ENCODE assay signal across 18 cellular contexts in genomic region chr6:45654673-45655072, GRCh38.
DNase-seq lines count a peak whose midpoint lies in the region; ATAC-seq and TF ChIP-seq lines count a peak whose summit lies in the region.
"Had no signal": no experiment of that assay in that cellular context is flagged by ENCODE, and none has a peak within 500 bp of the region (broad histone marks: within the 10 kb centered on the region; RNA-seq: fewer than 3 reads in every experiment).

No MANE protein-coding gene starts in this region.

- no peak overlapping the region for H3K9ac ChIP-seq in fibroblast of lung (ENCODE audit: insufficient read depth, low read length)

- TF ChIP-seq CTCF in fibroblast of lung (conservative IDR thresholded peaks at IDR 0.05 in 1 of 2, IDR thresholded peaks at IDR 0.05 in 1 of 2; ENCODE audit: low read depth in 1 of 2, low read length in 2 of 2) (no peak), osteocyte (IDR thresholded peaks at IDR 0.05) (no peak), transverse colon (IDR thresholded peaks at IDR 0.05) (no peak)

- ATAC-seq in HG02840 (IDR thresholded peaks at IDR 0.05; ENCODE audit: low FRiP score, unreplicated experiment), result no peak
- ATAC-seq: gastroesophageal sphincter, sciatic nerve had no signal

- no peaks in the 10 kb centered on the region for H3K79me2 ChIP-seq in fibroblast of lung (ENCODE audit: control insufficient read depth, insufficient read depth, low read length)

- no peaks in the 10 kb centered on the region for H3K9me3 Mint-ChIP-seq in osteocyte (ENCODE audit: unreplicated experiment)

- no peak for TF ChIP-seq POLR2A in transverse colon (IDR thresholded peaks at IDR 0.05)

- peaks cover 73% of the 10 kb centered on the region for H3K4me1 Mint-ChIP-seq in osteocyte (ENCODE audit: unreplicated experiment)

- H3K4me1 ChIP-seq in fibroblast of lung (ENCODE audit: control insufficient read depth, extremely low read depth, insufficient read depth, low read length) (peaks cover 56% of the 10 kb centered on the region), transverse colon (no peaks in the 10 kb centered on the region)
- H3K4me1 ChIP-seq: gastroesophageal sphincter, tibial nerve had no signal

- H3K27me3 Mint-ChIP-seq in osteocyte (ENCODE audit: unreplicated experiment), result no peaks in the 10 kb centered on the region

- H3K4me3 Mint-ChIP-seq in osteocyte (ENCODE audit: unreplicated experiment), result no peak overlapping the region
- H3K4me3 Mint-ChIP-seq: activated naive CD8-positive, alpha-beta T cell had no signal

- no peaks in the 10 kb centered on the region for H3K9me3 ChIP-seq in MG63
- H3K9me3 ChIP-seq in fibroblast of lung (ENCODE audit: control insufficient read depth, insufficient read depth, low read depth, low read length), result no peaks in the 10 kb centered on the region
- H3K9me3 ChIP-seq in transverse colon, result no peaks in the 10 kb centered on the region
- H3K9me3 ChIP-seq: gastroesophageal sphincter, tibial nerve had no signal

- H3K4me2 ChIP-seq in fibroblast of lung (ENCODE audit: extremely low read depth, insufficient read depth, low read length), result no peak overlapping the region

- H3K27me3 ChIP-seq in MG63 (no peaks in the 10 kb centered on the region), fibroblast of lung (ENCODE audit: control insufficient read depth, insufficient read depth, low read length) (no peaks in the 10 kb centered on the region), transverse colon (no peaks in the 10 kb centered on the region)
- H3K27me3 ChIP-seq: tibial nerve had no signal

- peak; percentile 45 for DNase-seq in ELR (ENCODE audit: low read depth)
- DNase-seq in MG63, result peak; percentile 35
- peak in 1 of 2 donors; percentile 44 for DNase-seq in fibroblast of lung (ENCODE audit: low read depth in 2 of 2)
- no peak for DNase-seq in osteocyte (ENCODE audit: extremely low spot score, unreplicated experiment)
- no peak for DNase-seq in SIG-M5 treated with dmso at 0.1 percent for 504 hours (lab: John Stamatoyannopoulos, UW; ENCODE audit: unreplicated experiment)
- no peak for DNase-seq in transverse colon
- DNase-seq: activated CD4-positive, alpha-beta T cell treated with anti-CD3 and anti-CD28 coated beads, Interleukin-2, amount 50 U/mL, for 1 hour; effector CD4-positive, alpha-beta T cell; GF-D8; NCI-H146; NCI-H2171; NCI-H526 had no signal

- H3K36me3 ChIP-seq in MG63 (no peaks in the 10 kb centered on the region), fibroblast of lung (ENCODE audit: control insufficient read depth, insufficient read depth, low read length) (no peaks in the 10 kb centered on the region), transverse colon (no peaks in the 10 kb centered on the region)
- H3K36me3 ChIP-seq: gastroesophageal sphincter, tibial nerve had no signal

- no peaks in the 10 kb centered on the region for H4K20me1 ChIP-seq in fibroblast of lung (ENCODE audit: control insufficient read depth, extremely low read depth, insufficient read depth, low read length)

- intact Hi-C loops in transverse colon (cut with DNase I; ENCODE audit: low total_unique reads), result no loop called here

- no peaks in the 10 kb centered on the region for H3K36me3 Mint-ChIP-seq in osteocyte (ENCODE audit: unreplicated experiment)

- no peak overlapping the region for H2AFZ ChIP-seq in fibroblast of lung (ENCODE audit: low read length)

- H3K4me3 ChIP-seq in MG63, result no peak overlapping the region
- no peak overlapping the region for H3K4me3 ChIP-seq in fibroblast of lung (replicated peaks in 1 of 4; ENCODE audit: control extremely low read depth in 1 of 4, insufficient read depth in 1 of 4, low read depth in 3 of 4, low read length in 4 of 4)
- no peak overlapping the region for H3K4me3 ChIP-seq in transverse colon
- H3K4me3 ChIP-seq: gastroesophageal sphincter, tibial nerve had no signal

- H3K27ac Mint-ChIP-seq in osteocyte (ENCODE audit: unreplicated experiment), result peak overlapping the region; percentile 8
- H3K27ac Mint-ChIP-seq: activated naive CD8-positive, alpha-beta T cell; activated T-helper 2 cell treated with anti-CD3 and anti-CD28 coated beads, Interferon-gamma antibody, Interleukin-2, Interleukin-4, amounts not matched to agents 10 μg/mL and 5 μg/mL and 100 μg/mL, durations not matched to agents 14 hours and 24 hours and 36 hours had no signal

- H3K27ac ChIP-seq in fibroblast of lung (ENCODE audit: insufficient read depth, low read length), result peak overlapping the region; percentile 75
- H3K27ac ChIP-seq in transverse colon, result no peak overlapping the region
- H3K27ac ChIP-seq: gastroesophageal sphincter, tibial nerve had no signal

- TF ChIP-seq EP300 in transverse colon (IDR thresholded peaks at IDR 0.05; ENCODE audit: low read depth), result no peak

- in situ Hi-C loops in transverse colon (cut with MboI; ENCODE audit: low pct_ligation_motif_present in 1 of 4, low pct_unique_long_range_greater_than_20kb in 1 of 4, low sequenced_read_pairs in 3 of 4), result no loop called here

- 80 to 100% methylated on average over 1 to 2 of the region's 2 CpGs for WGBS in transverse colon (ENCODE audit: low coverage in 1 of 2), 2 donors

Comparison
In these comparisons a context has a peak if more than half of its experiments do, and no peak if none do; other contexts are left out.
1. DNase-seq: peak in ELR (single experiment) and MG63 (single experiment); none in osteocyte (single experiment), SIG-M5 treated with dmso at 0.1 percent for 504 hours (single experiment) and transverse colon (single experiment).